ENCODE assay signal across 16 cellular contexts in genomic region chr11:2561283-2562180, GRCh38.
A peak's percentile ranks its signal among the peaks of the same experiment; 100 is the strongest.
DNase-seq lines count a peak whose midpoint lies in the region; ATAC-seq and TF ChIP-seq lines count a peak whose summit lies in the region.
"Had no signal": no experiment of that assay in that cellular context is flagged by ENCODE, and none has a peak within 500 bp of the region (broad histone marks: within the 10 kb centered on the region; RNA-seq: fewer than 3 reads in every experiment).

No MANE protein-coding gene starts in this region.

- no CpG with 5 or more reads among the region's 23 CpGs for WGBS in H9 (ENCODE audit: extremely low coverage, insufficient read length, low lambda C conversion rate)
- WGBS in right cardiac atrium = 88% methylated on average over 23 of the region's 23 CpGs
- WGBS in mesendoderm (ENCODE audit: extremely low coverage, insufficient coverage, low lambda C conversion rate) = no CpG with 5 or more reads among the region's 23 CpGs

- H4K8ac ChIP-seq in H9 (replicated peaks; ENCODE audit: insufficient read length, low read depth, low read length) (no peak overlapping the region), mesendoderm (ENCODE audit: low read depth, low read length) (no peak overlapping the region)

- H3K4me2 ChIP-seq in H9 (ENCODE audit: insufficient read depth, insufficient read length, low read length) (no peak overlapping the region), mesendoderm (ENCODE audit: low read length) (no peak overlapping the region)
- H3K4me2 ChIP-seq: smooth muscle cell had no signal

- H3K36me3 ChIP-seq in mesendoderm (ENCODE audit: control insufficient read depth, insufficient read depth, low read length) = no peaks in the 10 kb centered on the region

- H3K9me3 Mint-ChIP-seq in H9 (peaks cover 4 to 8% of the 10 kb centered on the region in 2 experiments), activated B cell treated with CpG ODN at 0.5 μM for 24 hours (no peaks in the 10 kb centered on the region)
- H3K9me3 Mint-ChIP-seq: activated T-cell treated with anti-CD3 and anti-CD28 coated beads, Interleukin-2, amount 50 U/mL, for 24 hours had no signal

- no peaks in the 10 kb centered on the region for H3K9me3 ChIP-seq in H9 (ENCODE audit: control insufficient read depth, low read depth, low read length)
- H3K9me3 ChIP-seq in right cardiac atrium (ENCODE audit: control insufficient read depth, low read length) = no peaks in the 10 kb centered on the region

- H4K20me1 ChIP-seq in H9 (ENCODE audit: control insufficient read depth, insufficient read depth, insufficient read length) = no peaks in the 10 kb centered on the region

- ATAC-seq in activated B cell treated with CpG ODN at 0.5 μM for 24 hours (ENCODE audit: low read depth) = no peak
- peak in 1 of 2 donors; percentile 6 for ATAC-seq in right cardiac atrium
- ATAC-seq in HG03565 (IDR thresholded peaks at IDR 0.05; ENCODE audit: unreplicated experiment) = no peak
- ATAC-seq: GM12878, PC-3 had no signal

- H3K56ac ChIP-seq in H9 (ENCODE audit: insufficient read length, low read depth, low read length) (no peak overlapping the region), mesendoderm (ENCODE audit: low read length) (no peak overlapping the region)

- DNase-seq in H9 (no peak), activated B cell treated with CpG ODN at 0.5 μM for 24 hours (peak; percentile 14), right cardiac atrium (peak; percentile 13 to 53 (median 43)), posterior vena cava (ENCODE audit: low spot score) (peak; percentile 78), GM13977 (ENCODE audit: low spot score) (no peak), mesendoderm (no peak), RPMI8226 (no peak)
- DNase-seq: activated CD4-positive, alpha-beta T cell treated with anti-CD3 and anti-CD28 coated beads, Interleukin-2, amount 50 U/mL, for 4 hours; activated T-cell treated with anti-CD3 and anti-CD28 coated beads, Interleukin-2, amount 50 U/mL, for 24 hours; NCI-H1105; NCI-H69; PC-3 had no signal

- no peaks in the 10 kb centered on the region for H3K23me2 ChIP-seq in H9 (ENCODE audit: insufficient read length, low read depth, low read length, poor library complexity, severe bottlenecking)

- POLR2A ChIA-PET in activated B cell treated with CpG ODN at 0.5 μM for 24 hours (lab: Charles Lee) = no interaction called here

- in situ Hi-C loops in GM13977 (cut with MboI; ENCODE audit: low pct_unique_long_range_greater_than_20kb, low sequenced_read_pairs, unreplicated experiment) = no loop called here

- H3K79me1 ChIP-seq in H9 (ENCODE audit: insufficient read depth, low read depth, low read length, poor library complexity, severe bottlenecking) (no peaks in the 10 kb centered on the region), mesendoderm (ENCODE audit: low read length) (no peaks in the 10 kb centered on the region)

- no peak overlapping the region for H3T11ph ChIP-seq in H9 (ENCODE audit: low read length)

- H3K27ac Mint-ChIP-seq in H9 (no peak overlapping the region), activated B cell treated with CpG ODN at 0.5 μM for 24 hours (no peak overlapping the region)
- H3K27ac Mint-ChIP-seq: activated naive CD8-positive, alpha-beta T cell; activated T-cell treated with anti-CD3 and anti-CD28 coated beads, Interleukin-2, amount 50 U/mL, for 24 hours had no signal

- H3K4me1 ChIP-seq in H9 (ENCODE audit: insufficient read depth, low read length) (no peaks in the 10 kb centered on the region; the same call in 1 of the 2 replicates), right cardiac atrium (ENCODE audit: control insufficient read depth, insufficient read depth, low read length) (no peaks in the 10 kb centered on the region), mesendoderm (ENCODE audit: control insufficient read depth, low read depth, low read length) (no peaks in the 10 kb centered on the region)

- CTCF ChIA-PET in activated B cell treated with CpG ODN at 0.5 μM for 24 hours (lab: Charles Lee) = no interaction called here

- no peak overlapping the region for H3K4me3 ChIP-seq in right cardiac atrium (ENCODE audit: low read length)
- H3K4me3 ChIP-seq in mesendoderm (ENCODE audit: low read length) = no peak overlapping the region
- H3K4me3 ChIP-seq: GM12878, smooth muscle cell had no signal

- H2BK5ac ChIP-seq in H9 (ENCODE audit: insufficient read length, low read length) (no peak overlapping the region), mesendoderm (ENCODE audit: low read length) (no peak overlapping the region)

- H3K27ac ChIP-seq in H9 (ENCODE audit: insufficient read length, low read depth, low read length) = no peak overlapping the region
- H3K27ac ChIP-seq in right cardiac atrium (ENCODE audit: low read length) = no peak overlapping the region
- no peak overlapping the region for H3K27ac ChIP-seq in mesendoderm (ENCODE audit: low read depth, low read length)

- no peak overlapping the region for H4K91ac ChIP-seq in H9 (ENCODE audit: insufficient read length, low read depth, low read length)

- peaks cover 6 to 7% of the 10 kb centered on the region in 2 experiments; a peak in 2 of 4 replicates for H3K4me1 Mint-ChIP-seq in H9
- peaks cover 22% of the 10 kb centered on the region for H3K4me1 Mint-ChIP-seq in activated B cell treated with CpG ODN at 0.5 μM for 24 hours

- H3K4me3 Mint-ChIP-seq in H9 = no peak overlapping the region
- H3K4me3 Mint-ChIP-seq in activated B cell treated with CpG ODN at 0.5 μM for 24 hours = no peak overlapping the region
- H3K4me3 Mint-ChIP-seq: activated naive CD8-positive, alpha-beta T cell; activated T-cell treated with anti-CD3 and anti-CD28 coated beads, Interleukin-2, amount 50 U/mL, for 24 hours had no signal

- H2BK15ac ChIP-seq in H9 (ENCODE audit: low read depth, low read length) (no peak overlapping the region), mesendoderm (replicated peaks; ENCODE audit: low read depth) (no peak overlapping the region)

- H3K4ac ChIP-seq in H9 (ENCODE audit: low read depth, low read length) (no peak overlapping the region), mesendoderm (ENCODE audit: low read depth, low read length) (no peak overlapping the region)

- H2BK120ac ChIP-seq in H9 (ENCODE audit: low read depth, low read length, poor library complexity, severe bottlenecking) (no peak overlapping the region), mesendoderm (ENCODE audit: low read depth, low read length) (no peak overlapping the region)

- H3K14ac ChIP-seq in H9 (ENCODE audit: insufficient read depth, low read length) = peak overlapping the region; percentile 2; the same call in 1 of the 2 replicates

- H2AK5ac ChIP-seq in H9 (ENCODE audit: insufficient read length, low read length) = no peak overlapping the region
- no peak overlapping the region for H2AK5ac ChIP-seq in mesendoderm (ENCODE audit: low read length)

- intact Hi-C loops in activated B cell treated with CpG ODN at 0.5 μM for 24 hours (cut with micrococcal nuclease) = no loop called here
- intact Hi-C loops in right cardiac atrium (cut with DNase I) = no loop called here
- intact Hi-C loops in posterior vena cava (cut with DNase I) = no loop called here

- no peak overlapping the region for H2AFZ ChIP-seq in H9 (ENCODE audit: low read length)

- H4K5ac ChIP-seq in H9 (ENCODE audit: insufficient read length, low read depth, low read length) (no peak overlapping the region), mesendoderm (ENCODE audit: low read length) (no peak overlapping the region)

- H3K23ac ChIP-seq in H9 (ENCODE audit: insufficient read length, low read depth, low read length) = no peak overlapping the region
- no peak overlapping the region for H3K23ac ChIP-seq in mesendoderm (ENCODE audit: low read length)

- peaks cover 11% of the 10 kb centered on the region; the same call in 1 of the 2 replicates for H3K27me3 ChIP-seq in H9 (ENCODE audit: insufficient read depth, low read length)
- H3K27me3 ChIP-seq in right cardiac atrium (ENCODE audit: control insufficient read depth, insufficient read depth) = no peaks in the 10 kb centered on the region
- H3K27me3 ChIP-seq in mesendoderm (ENCODE audit: insufficient read depth, low read length, poor library complexity) = no peaks in the 10 kb centered on the region

- H3K18ac ChIP-seq in H9 (ENCODE audit: insufficient read length, low read depth, low read length) = no peak overlapping the region
- H3K18ac ChIP-seq in mesendoderm (ENCODE audit: low read length) = no peak overlapping the region

- TF ChIP-seq CTCF in H9 (conservative IDR thresholded peaks at IDR 0.05) (no peak), activated B cell treated with CpG ODN at 0.5 μM for 24 hours (IDR thresholded peaks at IDR 0.05) (no peak), GM13977 (IDR thresholded peaks at IDR 0.05; ENCODE audit: extremely low read depth, insufficient read depth, missing control alignments) (no peak)

- H3K36me3 Mint-ChIP-seq in H9 (ENCODE audit: insufficient read depth in 1 of 3, low read depth in 3 of 3) (peaks cover 0 to 8% (median 3%) of the 10 kb centered on the region in 3 experiments; a peak in 3 of 7 replicates), activated B cell treated with CpG ODN at 0.5 μM for 24 hours (ENCODE audit: low read depth) (peaks cover 3% of the 10 kb centered on the region)

- H3K9ac ChIP-seq in H9 (ENCODE audit: extremely low read depth, insufficient read length, low read length) = no peak overlapping the region
- no peak overlapping the region for H3K9ac ChIP-seq in mesendoderm (ENCODE audit: low read length)

- H2BK20ac ChIP-seq in H9 (ENCODE audit: low read depth, low read length, poor library complexity, severe bottlenecking) = no peak overlapping the region

- H3K79me2 ChIP-seq in H9 (ENCODE audit: insufficient read depth, low read length) (no peaks in the 10 kb centered on the region), mesendoderm (ENCODE audit: control insufficient read depth, insufficient read depth, low read length) (no peaks in the 10 kb centered on the region)

- H3K27me3 Mint-ChIP-seq in H9 (ENCODE audit: low read depth) (peaks cover 83% of the 10 kb centered on the region), activated B cell treated with CpG ODN at 0.5 μM for 24 hours (no peaks in the 10 kb centered on the region)
- H3K27me3 Mint-ChIP-seq: activated naive CD8-positive, alpha-beta T cell; activated T-cell treated with anti-CD3 and anti-CD28 coated beads, Interleukin-2, amount 50 U/mL, for 24 hours had no signal

- no peak overlapping the region for H2BK12ac ChIP-seq in H9 (ENCODE audit: insufficient read length, low read depth, low read length)

Comparison
In these comparisons a context has a peak if more than half of its experiments do, and no peak if none do; other contexts are left out.
1. DNase-seq: peak in activated B cell treated with CpG ODN at 0.5 μM for 24 hours (single experiment), right cardiac atrium (3 of 3) and posterior vena cava (single experiment); none in H9 (single experiment), GM13977 (single experiment), mesendoderm (single experiment) and RPMI8226 (single experiment).